ENCODE assay signal across 8 cellular contexts in genomic region chr17:7219812-7220592, GRCh38. TPM values are rescaled to one million over a fixed set of nuclear protein-coding genes. Genes with fewer than 3 reads are reported as not detected.
DNase-seq lines count a peak whose midpoint lies in the region; ATAC-seq and TF ChIP-seq lines count a peak whose summit lies in the region.

Gene ACADVL (plus strand): TSS chr17:7219938. CDS start chr17:7219985, 47 bp downstream.
Gene DLG4 (minus strand): TSS chr17:7219836.

- H3K9me3 Mint-ChIP-seq in T-helper 1 cell treated with Interleukin-12 subunit alpha and Interleukin-12 subunit beta and Interleukin-4 antibody, amounts not matched to agents 30 μg/mL and 1 μg/mL, for 36 hours = no peaks in the 10 kb centered on the region

- in situ Hi-C loops in Caki2 (cut with HindIII; ENCODE audit: low pct_unique_long_range_greater_than_20kb, low sequenced_read_pairs) = no loop called here

- peaks cover 50% of the 10 kb centered on the region for H3K4me1 Mint-ChIP-seq in T-helper 1 cell treated with Interleukin-12 subunit alpha and Interleukin-12 subunit beta and Interleukin-4 antibody, amounts not matched to agents 30 μg/mL and 1 μg/mL, for 36 hours (ENCODE audit: low read depth)

- peak within 1 kb of the TSS; percentile 96 for H3K4me3 Mint-ChIP-seq in T-helper 1 cell treated with Interleukin-12 subunit alpha and Interleukin-12 subunit beta and Interleukin-4 antibody, amounts not matched to agents 30 μg/mL and 1 μg/mL, for 36 hours

- no peaks in the 10 kb centered on the region for H3K27me3 Mint-ChIP-seq in T-helper 1 cell treated with Interleukin-12 subunit alpha and Interleukin-12 subunit beta and Interleukin-4 antibody, amounts not matched to agents 30 μg/mL and 1 μg/mL, for 36 hours (ENCODE audit: low read depth)

- peak; percentile 76 for TF ChIP-seq POLR2A in prostate gland (IDR thresholded peaks at IDR 0.05)

- WGBS in prostate gland = under 1% methylated on average over 44 of the region's 63 CpGs

- intact Hi-C loops in left cardiac atrium (cut with DNase I) (no loop called here), prostate gland (cut with DNase I) (no loop called here)

- H3K27me3 ChIP-seq in prostate gland (replicated peaks; ENCODE audit: insufficient read depth) = no peaks in the 10 kb centered on the region

- peaks cover 0 to 20% of the 10 kb centered on the region in 2 donors for H3K36me3 ChIP-seq in prostate gland

- DNase-seq in Caki2 (ENCODE audit: low read depth) (peak; percentile 83), LNCaP clone FGC (ENCODE audit: low read depth) (peak; percentile 98), amygdala (lab: John Stamatoyannopoulos, UW) (peak in 54 of 56 donors; percentile 41 to 93 (median 80)), left cardiac atrium (peak; percentile 98), prostate gland (ENCODE audit: low spot score) (peak; percentile 88), ureter (ENCODE audit: low spot score) (peak; percentile 92)

- H3K4me3 ChIP-seq in LNCaP clone FGC (ENCODE audit: low read depth, low read length) (peak within 1 kb of the TSS; percentile 71), prostate gland (peak within 1 kb of the TSS; percentile 74 to 86)

- H3K27ac ChIP-seq in prostate gland = peak within 1 kb of the TSS; percentile 97 to 99

- ATAC-seq in GM21447 (IDR thresholded peaks at IDR 0.05; ENCODE audit: unreplicated experiment) = peak; percentile 46
- peak; percentile 82 to 90 for ATAC-seq in left cardiac atrium

- H3K36me3 Mint-ChIP-seq in T-helper 1 cell treated with Interleukin-12 subunit alpha and Interleukin-12 subunit beta and Interleukin-4 antibody, amounts not matched to agents 30 μg/mL and 1 μg/mL, for 36 hours (ENCODE audit: low read depth) = peaks cover 13% of the 10 kb centered on the region

- no peaks in the 10 kb centered on the region for H3K9me3 ChIP-seq in prostate gland

- peaks cover 18% of the 10 kb centered on the region for H3K4me1 ChIP-seq in prostate gland (replicated peaks)

- TF ChIP-seq CTCF in LNCaP clone FGC (IDR thresholded peaks at IDR 0.05; ENCODE audit: control insufficient read depth, extremely low read depth, insufficient read depth) = no peak
- TF ChIP-seq CTCF in prostate gland (IDR thresholded peaks at IDR 0.05) = peak in 1 of 4 experiments; percentile 13

- H3K27ac Mint-ChIP-seq in T-helper 1 cell treated with Interleukin-12 subunit alpha and Interleukin-12 subunit beta and Interleukin-4 antibody, amounts not matched to agents 30 μg/mL and 1 μg/mL, for 36 hours = peak within 1 kb of the TSS; percentile 95

RNA-seq across cellular contexts. Expression of gene ACADVL, which starts in this region (rescaled TPM):
- 301 and 338 TPM in 2 replicates for total RNA-seq in Caki2 (2014; rRNA removed; shearing (Covaris generic); ENCODE audit: low replicate concordance)
- total RNA-seq in left cardiac atrium = 1,000 to 10,000 TPM in 1 of 2 donors, 100 to 1,000 TPM in 1; 891 to 1,101 TPM
- 100 to 1,000 TPM; 589 to 593 TPM for total RNA-seq in prostate gland
- 855 TPM for total RNA-seq in ureter

RNA-seq across cellular contexts. Expression of gene DLG4, which starts in this region (rescaled TPM):
- 2.8 and 4.8 TPM in 2 replicates for total RNA-seq in Caki2 (2014; rRNA removed; shearing (Covaris generic); ENCODE audit: low replicate concordance)
- 10 to 100 TPM; 21.3 to 22.9 TPM for total RNA-seq in left cardiac atrium
- 10 to 100 TPM in 1 of 2 donors, 1 to 10 TPM in 1; 9.3 to 31.6 TPM for total RNA-seq in prostate gland
- 26.8 TPM for total RNA-seq in ureter

Comparison
In these comparisons a context has a peak if more than half of its experiments do, and no peak if none do; other contexts are left out.
1. Peak in every context shown above with its lines: DNase-seq, ATAC-seq, H3K4me3 ChIP-seq and H3K27ac ChIP-seq.